8 cellular contexts compared by ENCODE assay signal in genomic region chr6:25027221-25027916, GRCh38.
DNase-seq lines count a peak whose midpoint lies in the region; ATAC-seq, FAIRE-seq and TF ChIP-seq lines count a peak whose summit lies in the region.

No MANE protein-coding gene starts in this region.

- whole genome bisulfite sequencing in H1 (ENCODE audit: extremely low coverage in 1 of 2, insufficient coverage in 1 of 2, insufficient read length in 1 of 2, insufficient replicate concordance in 2 of 2, low coverage in 1 of 2, low lambda C conversion rate in 2 of 2, missing lambda C conversion rate in 1 of 2), 2 experiments = 76% methylated on average over 31 of the region's 31 CpGs; no CpG with 5 or more reads in 1 of the 2 experiments
- WGBS in suprapubic skin = 77% methylated on average over 30 of the region's 31 CpGs

- H3K79me1 ChIP-seq in H1 (ENCODE audit: low read depth, low read length) = no peaks in the 10 kb centered on the region

- peaks cover 0 to 9% (median 0%) of the 10 kb centered on the region in 4 experiments; a peak in 3 of 7 replicates for H3K4me1 ChIP-seq in H1 (replicated peaks in 1 of 4; ENCODE audit: control insufficient read depth in 3 of 4, insufficient read depth in 4 of 4, low read length in 3 of 4)
- H3K4me1 ChIP-seq in suprapubic skin = no peaks in the 10 kb centered on the region

- H2BK12ac ChIP-seq in H1 (ENCODE audit: low read depth, low read length) = no peak overlapping the region

- peak; percentile 29 to 42; a peak in 3 of 4 replicates for TF ChIP-seq RAD21 in H1 (IDR thresholded peaks at IDR 0.05 in 1 of 2, conservative IDR thresholded peaks at IDR 0.05 in 1 of 2; ENCODE audit: low read depth in 2 of 2, low read length in 2 of 2)

- H4K8ac ChIP-seq in H1 (ENCODE audit: extremely low read depth, insufficient read depth, low read length) = no peak overlapping the region

- no peak overlapping the region for H2BK120ac ChIP-seq in H1 (replicated peaks; ENCODE audit: low read depth, low read length)

- POLR2A ChIA-PET in H1 (lab: Charles Lee; ENCODE audit: partially characterized antibody) = interaction anchor here (0.8 to 1.3 kb wide), 2 partner anchors 113 to 306 kb away, joined by 3 to 5 read pairs; no protein-coding TSS in a partner anchor

- H3K4me3 ChIP-seq in H1 (ENCODE audit: extremely low read depth in 1 of 4, insufficient read depth in 2 of 4, low read depth in 3 of 4, low read length in 4 of 4) = no peak overlapping the region
- H3K4me3 ChIP-seq in suprapubic skin = no peak overlapping the region

- H3K56ac ChIP-seq in H1 (replicated peaks; ENCODE audit: insufficient read length, low read depth, low read length) = no peak overlapping the region

- H2AFZ ChIP-seq in H1 (ENCODE audit: low read length) = no peak overlapping the region

- CTCF ChIA-PET in H1 (lab: Charles Lee; ENCODE audit: partially characterized antibody) = interaction anchor here (0.7 to 5.7 kb wide), 24 partner anchors 9 to 476 kb away, joined by 3 to 32 read pairs (median 4); no protein-coding TSS in a partner anchor

- H3K14ac ChIP-seq in H1 (ENCODE audit: insufficient read length) = no peak overlapping the region

- no peak overlapping the region for H4K5ac ChIP-seq in H1 (ENCODE audit: insufficient read length, low read depth, low read length)

- H4K91ac ChIP-seq in H1 (replicated peaks; ENCODE audit: insufficient read length, low read length) = no peak overlapping the region

- H3K36me3 ChIP-seq in H1 (ENCODE audit: control insufficient read depth in 2 of 4, insufficient read depth in 4 of 4, low read length in 3 of 4) (no peaks in the 10 kb centered on the region), suprapubic skin (no peaks in the 10 kb centered on the region)

- no peak overlapping the region for H2AK5ac ChIP-seq in H1 (ENCODE audit: low read depth, low read length)

- no peak overlapping the region for H3K4me2 ChIP-seq in H1 (ENCODE audit: insufficient read depth in 1 of 2, low read depth in 2 of 2, low read length in 2 of 2)

- H2BK5ac ChIP-seq in H1 (ENCODE audit: low read depth, low read length) = no peak overlapping the region

- H3K27ac ChIP-seq in H1 (ENCODE audit: low read depth, low read length) = no peak overlapping the region
- no peak overlapping the region for H3K27ac ChIP-seq in suprapubic skin

- no peaks in the 10 kb centered on the region for H3K27me3 ChIP-seq in H1 (replicated peaks in 1 of 4; ENCODE audit: control insufficient read depth in 3 of 4, extremely low read depth in 1 of 4, insufficient read depth in 3 of 4, low read length in 3 of 4)
- no peaks in the 10 kb centered on the region for H3K27me3 ChIP-seq in suprapubic skin

- H3K9ac ChIP-seq in H1 (replicated peaks in 1 of 4; ENCODE audit: extremely low read depth in 1 of 4, low read depth in 3 of 4, low read length in 3 of 4) = no peak overlapping the region

- no peaks in the 10 kb centered on the region for H4K20me1 ChIP-seq in H1 (replicated peaks in 1 of 2; ENCODE audit: control insufficient read depth in 1 of 2, insufficient read depth in 2 of 2, low read length in 2 of 2)

- no peaks in the 10 kb centered on the region for H3K23me2 ChIP-seq in H1 (ENCODE audit: low read depth, low read length)

- FAIRE-seq in H1 (lab: Jason Lieb, UNC) = no peak

- H2BK20ac ChIP-seq in H1 (ENCODE audit: low read length) = no peak overlapping the region

- no peak for TF ChIP-seq EP300 in H1 (IDR thresholded peaks at IDR 0.05; ENCODE audit: borderline replicate concordance in 1 of 2, low read depth in 2 of 2, low read length in 2 of 2)
- TF ChIP-seq EP300 in suprapubic skin (IDR thresholded peaks at IDR 0.05) = no peak

- no peak overlapping the region for H2BK15ac ChIP-seq in H1 (ENCODE audit: low read length)

- ATAC-seq in GM18867 (IDR thresholded peaks at IDR 0.05; ENCODE audit: unreplicated experiment) (peak; percentile 96), HG03039 (IDR thresholded peaks at IDR 0.05; ENCODE audit: unreplicated experiment) (peak; percentile 95)

- no peak overlapping the region for H3K23ac ChIP-seq in H1 (ENCODE audit: insufficient read length)

- peak; percentile 32 to 60 (median 46) for DNase-seq in activated CD4-positive, CD25-positive, alpha-beta regulatory T cell (lab: John Stamatoyannopoulos, UW)
- DNase-seq in H1 (ENCODE audit: low read depth in 1 of 2, low spot score in 2 of 2) = no peak
- peak; percentile 51 to 72 (median 62) for DNase-seq in stimulated activated naive CD4-positive, alpha-beta T cell (lab: John Stamatoyannopoulos, UW)
- no peak for DNase-seq in H4 (ENCODE audit: low spot score)
- no peak for DNase-seq in suprapubic skin (ENCODE audit: low spot score in 2 of 2)
- no peak for DNase-seq in occipital lobe (lab: John Stamatoyannopoulos, UW)

- no peak overlapping the region for H3K4ac ChIP-seq in H1 (replicated peaks; ENCODE audit: insufficient read length, low read depth, low read length)

- no peaks in the 10 kb centered on the region for H3K9me3 ChIP-seq in H1 (ENCODE audit: insufficient read depth in 2 of 2, low read depth in 1 of 2, low read length in 1 of 2)
- H3K9me3 ChIP-seq in suprapubic skin = no peaks in the 10 kb centered on the region

- H3K18ac ChIP-seq in H1 (ENCODE audit: extremely low read depth, low read length) = no peak overlapping the region

- no peaks in the 10 kb centered on the region for H3K79me2 ChIP-seq in H1 (ENCODE audit: control insufficient read depth in 1 of 2, insufficient read depth in 2 of 2, low read length in 2 of 2)

- TF ChIP-seq CTCF in H1 (IDR thresholded peaks at IDR 0.05; ENCODE audit: control extremely low read depth in 1 of 3, insufficient read depth in 1 of 3, low read depth in 1 of 3, low read length in 3 of 3) = peak; percentile 31 to 40 (median 33); a peak in 3 of 4 replicates
- no peak for TF ChIP-seq CTCF in suprapubic skin (IDR thresholded peaks at IDR 0.05)

- TF ChIP-seq POLR2A in H1 (IDR thresholded peaks at IDR 0.05; ENCODE audit: control extremely low read depth in 1 of 2, low read depth in 2 of 2, low read length in 2 of 2) = no peak
- no peak for TF ChIP-seq POLR2A in suprapubic skin (IDR thresholded peaks at IDR 0.05)

Comparison
In these comparisons a context has a peak if more than half of its experiments do, and no peak if none do; other contexts are left out.
1. DNase-seq: peak in activated CD4-positive, CD25-positive, alpha-beta regulatory T cell (4 of 4) and stimulated activated naive CD4-positive, alpha-beta T cell (6 of 6); none in H1 (0 of 2), H4 (single experiment), suprapubic skin (0 of 2) and occipital lobe (single experiment).
2. CTCF ChIP-seq: peak in H1 (3 of 3); none in suprapubic skin (0 of 2).